In genomic region chr1:247211339-247211738, GRCh38 we compare ENCODE assay signal across 9 cellular contexts. TPM values are rescaled to one million over a fixed set of nuclear protein-coding genes. Genes with fewer than 3 reads are reported as not detected.
DNase-seq lines count a peak whose midpoint lies in the region; ATAC-seq, FAIRE-seq and TF ChIP-seq lines count a peak whose summit lies in the region.
"Had no signal": no experiment of that assay in that cellular context is flagged by ENCODE, and none has a peak within 500 bp of the region (broad histone marks: within the 10 kb centered on the region; RNA-seq: fewer than 3 reads in every experiment).

No MANE protein-coding gene starts in this region.

- H4K20me1 ChIP-seq in KMS-11 (ENCODE audit: insufficient read depth) (no peaks in the 10 kb centered on the region), astrocyte (ENCODE audit: insufficient read depth, low read length) (peaks cover 23% of the 10 kb centered on the region)

- H3K4me2 ChIP-seq in KMS-11: peak overlapping the region; percentile 65
- no peak overlapping the region for H3K4me2 ChIP-seq in astrocyte (ENCODE audit: low read length)

- CTCF ChIA-PET in CD4-positive, alpha-beta T cell (lab: Charles Lee): interaction anchor here (0.6 kb wide), 1 partner anchor 18 kb away, joined by 3 read pairs; no protein-coding TSS in a partner anchor

- H2AFZ ChIP-seq in KMS-11 (ENCODE audit: low read depth) (no peak overlapping the region), astrocyte (ENCODE audit: low read depth, low read length) (no peak overlapping the region), neuron (ENCODE audit: low read depth, low read length) (no peak overlapping the region)

- H3K27me3 Mint-ChIP-seq in CD4-positive, alpha-beta T cell: no peaks in the 10 kb centered on the region
- no peaks in the 10 kb centered on the region for H3K27me3 Mint-ChIP-seq in astrocyte (ENCODE audit: low read depth, unreplicated experiment)

- no peak for FAIRE-seq in astrocyte (lab: Jason Lieb, UNC)

- in situ Hi-C loops in G401 (cut with HindIII; ENCODE audit: low sequenced_read_pairs): no loop called here

- 0 out of 2 replicates have a peak, but pooled peaks cover 6% of the 10 kb centered on the region for H3K36me3 ChIP-seq in KMS-11 (ENCODE audit: insufficient read depth)
- no peaks in the 10 kb centered on the region for H3K36me3 ChIP-seq in astrocyte (ENCODE audit: insufficient read depth, low read length)
- no peaks in the 10 kb centered on the region for H3K36me3 ChIP-seq in neuron (ENCODE audit: insufficient read depth, low read length)
- H3K36me3 ChIP-seq: prostate gland had no signal

- H3K4me1 ChIP-seq in KMS-11 (ENCODE audit: low read depth, poor library complexity, severe bottlenecking) (peaks cover 75% of the 10 kb centered on the region), astrocyte (ENCODE audit: insufficient read depth, low read length) (peaks cover 9% of the 10 kb centered on the region), neuron (ENCODE audit: insufficient read depth, low read length) (peaks cover 21% of the 10 kb centered on the region)
- H3K4me1 ChIP-seq: prostate gland had no signal

- peak overlapping the region; percentile 30 for H3K4me3 Mint-ChIP-seq in CD4-positive, alpha-beta T cell
- peak overlapping the region; percentile 60 for H3K4me3 Mint-ChIP-seq in astrocyte (ENCODE audit: unreplicated experiment)

- POLR2A ChIA-PET in CD4-positive, alpha-beta T cell (lab: Charles Lee): interaction anchor here (1.6 kb wide), 1 partner anchor 13 kb away, joined by 5 read pairs; no protein-coding TSS in a partner anchor

- H3K79me2 ChIP-seq in KMS-11 (ENCODE audit: insufficient read depth, low read depth) (peaks cover 43% of the 10 kb centered on the region), astrocyte (ENCODE audit: insufficient read depth, low read length) (peaks cover 44% of the 10 kb centered on the region)

- no peak for DNase-seq in CD4-positive, alpha-beta T cell
- no peak for DNase-seq in astrocyte (ENCODE audit: low read depth)
- no peak for DNase-seq in DMS53 (lab: John Stamatoyannopoulos, UW)
- DNase-seq in G401 (ENCODE audit: low spot score): no peak

- H3K27me3 ChIP-seq in CD4-positive, alpha-beta T cell (ENCODE audit: control insufficient read depth, insufficient read depth, low read length): no peaks in the 10 kb centered on the region
- H3K27me3 ChIP-seq in KMS-11 (ENCODE audit: insufficient read depth, low read depth) (no peaks in the 10 kb centered on the region), astrocyte (ENCODE audit: insufficient read depth, low read length) (no peaks in the 10 kb centered on the region), neuron (ENCODE audit: insufficient read depth, low read length) (peaks cover 4% of the 10 kb centered on the region)

- no peaks in the 10 kb centered on the region for H3K9me3 ChIP-seq in CD4-positive, alpha-beta T cell (ENCODE audit: control insufficient read depth, low read length)
- H3K9me3 ChIP-seq in astrocyte (ENCODE audit: insufficient read depth, low read depth, low read length) (peaks cover under 1% of the 10 kb centered on the region), neuron (ENCODE audit: low read length) (peaks cover 3% of the 10 kb centered on the region)
- H3K9me3 ChIP-seq: prostate gland had no signal

- peaks cover 68% of the 10 kb centered on the region for H3K4me1 Mint-ChIP-seq in CD4-positive, alpha-beta T cell (ENCODE audit: low read depth)
- H3K4me1 Mint-ChIP-seq in astrocyte (ENCODE audit: low read depth, unreplicated experiment): peaks cover 20% of the 10 kb centered on the region

- no peak for TF ChIP-seq CTCF in CD4-positive, alpha-beta T cell (IDR thresholded peaks at IDR 0.05)
- no peak for TF ChIP-seq CTCF in KMS-11 (conservative IDR thresholded peaks at IDR 0.05; ENCODE audit: low read depth, low read length)
- no peak for TF ChIP-seq CTCF in astrocyte (IDR thresholded peaks at IDR 0.05; ENCODE audit: insufficient read depth, low read depth, low read length)

- H3K4me3 ChIP-seq in KMS-11 (IDR thresholded peaks at IDR 0.05; ENCODE audit: insufficient read depth, low read depth, low read length) (no peak overlapping the region), astrocyte (ENCODE audit: insufficient read depth, low read depth, low read length) (no peak overlapping the region), neuron (ENCODE audit: low read length) (peak overlapping the region; percentile 91)

- H3K36me3 Mint-ChIP-seq in CD4-positive, alpha-beta T cell (ENCODE audit: low read depth): peaks cover 37% of the 10 kb centered on the region
- H3K36me3 Mint-ChIP-seq in astrocyte (ENCODE audit: low read depth, unreplicated experiment): peaks cover 9% of the 10 kb centered on the region

- intact Hi-C loops in CD4-positive, alpha-beta T cell (cut with DNase I, micrococcal nuclease): loop anchor here (2.0 to 10.0 kb wide), 6 partner anchors 34 to 279 kb away; partner anchors contain the start of genes ZNF669 (in 2 of the 2), AHCTF1 (in 1 of the 2) and ZNF496 (in 1 of the 2)

- H3K27ac ChIP-seq in CD4-positive, alpha-beta T cell (ENCODE audit: low read depth, low read length): no peak overlapping the region
- peak overlapping the region; percentile 73; the same call in 1 of the 2 replicates for H3K27ac ChIP-seq in KMS-11
- H3K27ac ChIP-seq in astrocyte (ENCODE audit: low read depth, low read length): no peak overlapping the region

- ATAC-seq in CD4-positive, alpha-beta T cell (ENCODE audit: poor library complexity): no peak
- ATAC-seq in HG03342 (IDR thresholded peaks at IDR 0.05; ENCODE audit: unreplicated experiment): no peak
- ATAC-seq in GM19452 (IDR thresholded peaks at IDR 0.05; ENCODE audit: unreplicated experiment): no peak

- H3K27ac Mint-ChIP-seq in CD4-positive, alpha-beta T cell: peak overlapping the region; percentile 79
- H3K27ac Mint-ChIP-seq in astrocyte (ENCODE audit: unreplicated experiment): no peak overlapping the region

- no peaks in the 10 kb centered on the region for H3K9me3 Mint-ChIP-seq in CD4-positive, alpha-beta T cell
- no peaks in the 10 kb centered on the region for H3K9me3 Mint-ChIP-seq in astrocyte (ENCODE audit: unreplicated experiment)

- H3K9ac ChIP-seq in KMS-11: no peak overlapping the region
- no peak overlapping the region for H3K9ac ChIP-seq in astrocyte (ENCODE audit: low read length)

RNA-seq across cellular contexts. Expression of gene ZNF124, which starts 39.5 kb away (rescaled TPM):
- total RNA-seq in CD4-positive, alpha-beta T cell: 10 to 100 TPM; 18.3 to 20.0 TPM
- total RNA-seq in astrocyte: 28.6 and 36.5 TPM in 2 replicates
- total RNA-seq in G401 (2014; rRNA removed; shearing (Covaris generic)): 94.0 and 100 TPM in 2 replicates

RNA-seq across cellular contexts. Expression of gene VN1R5, which starts 44.5 kb away (rescaled TPM):
- total RNA-seq in CD4-positive, alpha-beta T cell: not detected
- total RNA-seq in astrocyte: not detected in 2 replicates
- total RNA-seq in G401 (2014; rRNA removed; shearing (Covaris generic)): not detected in 2 replicates
